8 cellular contexts compared by ENCODE assay signal in genomic region chr18:712401-713134, GRCh38.
DNase-seq lines count a peak whose midpoint lies in the region; FAIRE-seq and TF ChIP-seq lines count a peak whose summit lies in the region.

ENOSF1 (minus strand) TSS chr18:712630; CDS start chr18:712587, 43 bp downstream.

- DNase-seq in H54 (ENCODE audit: insufficient read length, low spot score) (peak; percentile 88), T1000 (lab: John Stamatoyannopoulos, UW) (peak; percentile 45), astrocyte of the hippocampus (ENCODE audit: low read depth, low spot score) (peak; percentile 89), hypothalamus (lab: John Stamatoyannopoulos, UW) (peak in 49 of 51 donors; percentile 5 to 86 (median 66)), retinal pigment epithelial cell (ENCODE audit: low read depth) (no peak), DMS79 (lab: John Stamatoyannopoulos, UW) (no peak)

- no peaks in the 10 kb centered on the region for H3K4me1 ChIP-seq in Loucy (ENCODE audit: insufficient read depth, low read length, poor library complexity, severe bottlenecking)

- TF ChIP-seq POLR2A in H54 (IDR thresholded peaks at IDR 0.05; ENCODE audit: low read depth, low read length), result 0 out of 2 replicates have a peak, but pooled peaks have one; percentile 37

- H3K4me3 ChIP-seq in GM08714 (ENCODE audit: low read length) (peak within 1 kb of the TSS; percentile 89), Loucy (ENCODE audit: low read length, poor library complexity, severe bottlenecking) (peak within 1 kb of the TSS; percentile 80), retinal pigment epithelial cell (ENCODE audit: low read length) (peak within 1 kb of the TSS; percentile 81)

- no peaks in the 10 kb centered on the region for H3K27me3 ChIP-seq in Loucy (ENCODE audit: insufficient read depth, low read length, poor library complexity, severe bottlenecking)

- peaks cover 11% of the 10 kb centered on the region; the same call in 1 of the 2 replicates for H3K79me2 ChIP-seq in Loucy (ENCODE audit: insufficient read depth, low read length)

- peak within 1 kb of the TSS; percentile 70 for H3K4me2 ChIP-seq in Loucy (ENCODE audit: low read depth, low read length, poor library complexity, severe bottlenecking)

- H3K9me3 ChIP-seq in Loucy (ENCODE audit: insufficient read depth, low read depth, low read length), result 0 out of 2 replicates have a peak, but pooled peaks cover 2% of the 10 kb centered on the region

- no peaks in the 10 kb centered on the region for H4K20me1 ChIP-seq in Loucy (ENCODE audit: insufficient read depth, low read length, poor library complexity, severe bottlenecking)

- no peaks in the 10 kb centered on the region for H3K9me2 ChIP-seq in Loucy (replicated peaks; ENCODE audit: low read depth, low read length)

- peak within 1 kb of the TSS; percentile 81 for H3K9ac ChIP-seq in Loucy (ENCODE audit: low read depth, low read length, poor library complexity, severe bottlenecking)

- peak within 1 kb of the TSS; percentile 74 for H2AFZ ChIP-seq in Loucy (ENCODE audit: low read length)

- no peak for FAIRE-seq in H54 (lab: Jason Lieb, UNC)

- no peaks in the 10 kb centered on the region; the same call in 1 of the 2 replicates for H3F3A ChIP-seq in Loucy (ENCODE audit: low read depth)

- no peaks in the 10 kb centered on the region for H3K36me3 ChIP-seq in Loucy (ENCODE audit: insufficient read depth, low read length)

- TF ChIP-seq CTCF in Loucy (conservative IDR thresholded peaks at IDR 0.05; ENCODE audit: low read length) (peak; percentile 38), retinal pigment epithelial cell (conservative IDR thresholded peaks at IDR 0.05; ENCODE audit: low read depth, low read length) (peak; percentile 72)

Comparison
In these comparisons a context has a peak if more than half of its experiments do, and no peak if none do; other contexts are left out.
1. DNase-seq: peak in H54 (single experiment), T1000 (single experiment), astrocyte of the hippocampus (single experiment) and hypothalamus (49 of 51); none in retinal pigment epithelial cell (single experiment) and DMS79 (single experiment).
2. Peak in every context shown above with its lines, with median percentiles within 50 percentile points of each other: H3K4me3 ChIP-seq.